8 cellular contexts compared by ENCODE assay signal in the genomic region with DNA sequence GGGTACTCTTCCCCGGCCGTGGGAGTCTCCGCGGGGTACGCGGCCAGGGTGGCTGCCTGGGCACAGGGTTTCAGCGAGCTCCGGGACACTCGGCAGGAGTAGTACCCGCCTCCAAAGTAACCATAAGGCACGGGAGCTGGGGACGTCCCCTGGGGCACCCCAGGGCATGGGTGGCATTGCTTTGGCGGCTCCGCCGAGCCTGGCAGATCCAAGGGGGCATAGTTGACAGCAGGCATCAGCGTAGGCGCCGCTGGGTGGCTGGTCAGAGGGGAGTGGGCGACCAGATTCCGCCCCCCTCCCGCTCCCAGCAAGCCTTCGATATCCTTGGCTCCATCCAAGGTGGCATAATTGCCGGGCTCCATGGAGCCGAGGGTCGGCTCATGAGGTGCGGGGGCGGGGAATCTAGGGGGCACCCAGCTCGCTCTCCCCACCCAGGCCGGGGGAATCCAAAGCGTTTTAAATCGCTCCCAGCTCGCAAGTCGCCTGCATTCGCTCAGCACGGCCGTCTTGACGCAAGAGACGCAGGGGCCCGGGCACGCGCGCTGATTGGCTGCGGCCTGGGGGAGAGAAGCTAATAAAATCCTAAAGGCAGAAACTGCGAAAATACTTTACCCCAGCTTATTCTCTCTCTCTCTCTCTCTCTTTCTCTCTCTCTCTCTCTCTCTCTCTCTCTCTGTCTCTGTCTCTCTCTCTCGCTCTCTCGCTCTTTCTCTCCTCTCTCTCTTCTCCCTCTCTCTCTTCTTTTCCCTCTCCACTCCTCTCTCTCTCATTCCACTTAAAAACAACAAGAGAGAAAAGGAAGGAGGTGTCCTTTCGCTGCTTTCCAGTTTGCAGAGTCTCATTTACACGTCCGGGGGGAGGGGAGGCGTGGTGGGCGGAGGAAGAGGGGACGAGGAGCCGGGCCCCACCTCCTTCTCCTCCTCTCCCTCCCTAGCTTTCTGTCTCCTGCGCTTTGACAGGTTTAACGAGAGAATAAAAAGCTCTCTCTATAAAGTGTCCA. TPM values are rescaled to one million over a fixed set of nuclear protein-coding genes. Genes with fewer than 3 reads are reported as not detected.
DNase-seq lines count a peak whose midpoint lies in the region; ATAC-seq and TF ChIP-seq lines count a peak whose summit lies in the region.

TSS of gene HOXB13 (minus strand) at position 519 of the 1,000 bp plus-strand sequence. CDS start at position 362, 157 bp downstream.

- peaks cover 36% of the 10 kb centered on the region for H3K4me1 Mint-ChIP-seq in activated CD8-positive, alpha-beta T cell treated with anti-CD3 and anti-CD28 coated beads for 36 hours (ENCODE audit: low read depth)

- H3K4me3 Mint-ChIP-seq in activated CD8-positive, alpha-beta T cell treated with anti-CD3 and anti-CD28 coated beads for 36 hours = peak within 1 kb of the TSS; percentile 32

- peaks cover 5% of the 10 kb centered on the region for H3K9me3 ChIP-seq in iPS-18c (ENCODE audit: control insufficient read depth, insufficient read depth, low read length)

- H3K9me3 Mint-ChIP-seq in activated CD8-positive, alpha-beta T cell treated with anti-CD3 and anti-CD28 coated beads for 36 hours = no peaks in the 10 kb centered on the region

- peak; percentile 64 for DNase-seq in DMS153 treated with DMSO at 0.1 percent for 48 hours (lab: John Stamatoyannopoulos, UW; ENCODE audit: unreplicated experiment)
- peak; percentile 23 to 63 for DNase-seq in NCI-H1930 (lab: John Stamatoyannopoulos, UW)
- peak; percentile 67 for DNase-seq in activated CD8-positive, alpha-beta T cell treated with anti-CD3 and anti-CD28 coated beads for 36 hours
- DNase-seq in stimulated activated naive CD8-positive, alpha-beta T cell treated with anti-CD3 and anti-CD28 coated beads, Interleukin-15, Interleukin-2, amounts not matched to agents 100 U/mL and 50 U/mL, for 24 hours = peak; percentile 54
- no peak for DNase-seq in GM10266 (ENCODE audit: extremely low spot score)
- no peak for DNase-seq in GM10248 (ENCODE audit: extremely low spot score)

- intact Hi-C loops in activated CD8-positive, alpha-beta T cell treated with anti-CD3 and anti-CD28 coated beads for 36 hours (cut with micrococcal nuclease) = loop anchor here (5.0 to 10.0 kb wide), 2 partner anchors 59 to 114 kb away; partner anchors contain the start of genes HOXB7 and HOXB8

- no peak for TF ChIP-seq CTCF in activated CD8-positive, alpha-beta T cell treated with anti-CD3 and anti-CD28 coated beads for 36 hours (IDR thresholded peaks at IDR 0.05)
- no peak for TF ChIP-seq CTCF in GM10266 (IDR thresholded peaks at IDR 0.05; ENCODE audit: control insufficient read depth, insufficient read depth, low read depth, missing control alignments)
- TF ChIP-seq CTCF in GM10248 (IDR thresholded peaks at IDR 0.05; ENCODE audit: control extremely low read depth, extremely low read depth, low read depth, missing control alignments) = no peak

- ATAC-seq in activated CD8-positive, alpha-beta T cell treated with anti-CD3 and anti-CD28 coated beads for 36 hours = no peak
- no peak for ATAC-seq in stimulated activated naive CD8-positive, alpha-beta T cell treated with anti-CD3 and anti-CD28 coated beads, Interleukin-15, Interleukin-2, amounts not matched to agents 100 U/mL and 50 U/mL, for 24 hours
- ATAC-seq in HG03135 (IDR thresholded peaks at IDR 0.05; ENCODE audit: unreplicated experiment) = no peak

- H3K4me3 ChIP-seq in iPS-18c (ENCODE audit: insufficient read depth, low read depth, low read length) = 0 out of 2 replicates have a peak within 1 kb of the TSS, but pooled peaks have one; percentile 3

- H3K36me3 Mint-ChIP-seq in activated CD8-positive, alpha-beta T cell treated with anti-CD3 and anti-CD28 coated beads for 36 hours (ENCODE audit: low read depth) = no peaks in the 10 kb centered on the region

- CTCF ChIA-PET in activated CD8-positive, alpha-beta T cell treated with anti-CD3 and anti-CD28 coated beads for 36 hours (lab: Charles Lee) = interaction anchor here (0.7 to 3.0 kb wide), 7 partner anchors 8 to 150 kb away, joined by 3 to 12 read pairs (median 4); no protein-coding TSS in a partner anchor
- CTCF ChIA-PET in GM10248 (lab: Yijun Ruan, JAX) = interaction anchor here (1.0 to 15.4 kb wide), 5 partner anchors 9 to 155 kb away, joined by 3 to 166 read pairs (median 4); no protein-coding TSS in a partner anchor

- no peak within 1 kb of the TSS for H3K27ac Mint-ChIP-seq in activated CD8-positive, alpha-beta T cell treated with anti-CD3 and anti-CD28 coated beads for 36 hours

- POLR2A ChIA-PET in activated CD8-positive, alpha-beta T cell treated with anti-CD3 and anti-CD28 coated beads for 36 hours (lab: Charles Lee) = interaction anchor here (0.5 to 1.7 kb wide), 5 partner anchors 10 to 50 kb away, joined by 3 to 5 read pairs (median 3); no protein-coding TSS in a partner anchor
- POLR2A ChIA-PET in GM10248 (lab: Yijun Ruan, JAX) = no interaction called here

- H3K27me3 Mint-ChIP-seq in activated CD8-positive, alpha-beta T cell treated with anti-CD3 and anti-CD28 coated beads for 36 hours = peaks cover 88% of the 10 kb centered on the region

RNA-seq across cellular contexts. Expression of gene HOXB13, which starts in this region (rescaled TPM):
- total RNA-seq in activated CD8-positive, alpha-beta T cell treated with anti-CD3 and anti-CD28 coated beads for 36 hours = not detected

Comparison
In these comparisons a context has a peak if more than half of its experiments do, and no peak if none do; other contexts are left out.
1. Peak in DNase-seq in activated CD8-positive, alpha-beta T cell treated with anti-CD3 and anti-CD28 coated beads for 36 hours; RNA of the gene not detected or under 1 TPM.
2. DNase-seq: peak in DMS153 treated with DMSO at 0.1 percent for 48 hours (single experiment), NCI-H1930 (2 of 2) and stimulated activated naive CD8-positive, alpha-beta T cell treated with anti-CD3 and anti-CD28 coated beads, Interleukin-15, Interleukin-2, amounts not matched to agents 100 U/mL and 50 U/mL, for 24 hours (single experiment); none in GM10266 (single experiment) and GM10248 (single experiment).